Comparison of ENCODE assay signal across 21 cellular contexts in genomic region chr18:48358868-48359267, GRCh38. TPM values are rescaled to one million over a fixed set of nuclear protein-coding genes. Genes with fewer than 3 reads are reported as not detected.
"Had no signal": no experiment of that assay in that cellular context is flagged by ENCODE, and none has a peak within 500 bp of the region (broad histone marks: within the 10 kb centered on the region; RNA-seq: fewer than 3 reads in every experiment).

No MANE protein-coding gene starts in this region.

- H3K4me1 ChIP-seq: psoas muscle, transverse colon had no signal

- H3K36me3 ChIP-seq: neutrophil, stomach, thoracic aorta, transverse colon had no signal

- DNase-seq: dermis blood vessel endothelial cell; effector CD8-positive, alpha-beta T cell; foreskin melanocyte; left colon; left ventricle myocardium superior; mesenchymal stem cell; naive thymus-derived CD4-positive, alpha-beta T cell; psoas muscle; retina; stimulated activated CD4-positive, alpha-beta T cell treated with anti-CD3 and anti-CD28 coated beads, Interleukin-12 subunit alpha, Interleukin-12 subunit beta, amount 100 ng/mL, for 4 hours; stimulated activated naive CD4-positive, alpha-beta T cell; stomach; substantia nigra; transverse colon had no signal

- H3K4me2 ChIP-seq: hepatocyte had no signal

- ATAC-seq: left colon; left ventricle myocardium superior; naive thymus-derived CD4-positive, alpha-beta T cell; psoas muscle; sciatic nerve had no signal

- H3K4me3 ChIP-seq: hepatocyte, lung, psoas muscle, skin epidermis, stomach, thoracic aorta, transverse colon had no signal

- H3K27me3 ChIP-seq: hepatocyte, stomach, transverse colon had no signal

- H2AFZ ChIP-seq: hepatocyte had no signal

- H3K79me2 ChIP-seq: hepatocyte had no signal

- H3K9me3 ChIP-seq: neutrophil, psoas muscle, stomach, thoracic aorta, transverse colon had no signal

- H3K27ac ChIP-seq: hepatocyte, neutrophil, psoas muscle, skin epidermis, stomach, thoracic aorta, transverse colon had no signal

RNA-seq across cellular contexts. Expression of gene ZBTB7C, which starts 50.3 kb away (rescaled TPM):
- total RNA-seq: dermis blood vessel endothelial cell, mononuclear cell had no signal
- polyA plus RNA-seq: naive thymus-derived CD4-positive, alpha-beta T cell had no signal
